1 cellular context compared by ENCODE assay signal in the genomic region with DNA sequence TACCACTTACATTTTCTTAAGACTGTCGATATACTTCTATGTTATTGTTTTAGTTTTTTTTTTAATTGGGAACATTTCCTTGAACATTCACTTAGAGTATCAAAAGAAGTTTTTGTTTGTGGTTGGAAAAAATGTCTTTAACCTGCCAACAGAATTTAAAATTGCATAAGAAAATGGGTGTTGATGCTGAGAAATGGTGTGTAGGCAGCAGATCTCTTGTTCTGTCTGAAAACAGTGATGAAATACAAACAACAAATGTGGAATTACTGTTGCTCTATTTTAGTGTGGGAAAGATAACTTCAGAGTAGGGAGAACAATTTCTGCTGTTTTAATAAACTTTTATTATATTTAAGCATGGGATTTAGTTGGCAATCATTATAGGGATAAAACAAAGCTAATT.
TF ChIP-seq lines count a peak whose summit lies in the region.

No MANE protein-coding gene starts in this region.

TF ChIP-seq in HepG2, 621 proteins besides CTCF, POLR2A, EP300 and RAD21 (continued from another document):
- TF ChIP-seq, protein P1, sequence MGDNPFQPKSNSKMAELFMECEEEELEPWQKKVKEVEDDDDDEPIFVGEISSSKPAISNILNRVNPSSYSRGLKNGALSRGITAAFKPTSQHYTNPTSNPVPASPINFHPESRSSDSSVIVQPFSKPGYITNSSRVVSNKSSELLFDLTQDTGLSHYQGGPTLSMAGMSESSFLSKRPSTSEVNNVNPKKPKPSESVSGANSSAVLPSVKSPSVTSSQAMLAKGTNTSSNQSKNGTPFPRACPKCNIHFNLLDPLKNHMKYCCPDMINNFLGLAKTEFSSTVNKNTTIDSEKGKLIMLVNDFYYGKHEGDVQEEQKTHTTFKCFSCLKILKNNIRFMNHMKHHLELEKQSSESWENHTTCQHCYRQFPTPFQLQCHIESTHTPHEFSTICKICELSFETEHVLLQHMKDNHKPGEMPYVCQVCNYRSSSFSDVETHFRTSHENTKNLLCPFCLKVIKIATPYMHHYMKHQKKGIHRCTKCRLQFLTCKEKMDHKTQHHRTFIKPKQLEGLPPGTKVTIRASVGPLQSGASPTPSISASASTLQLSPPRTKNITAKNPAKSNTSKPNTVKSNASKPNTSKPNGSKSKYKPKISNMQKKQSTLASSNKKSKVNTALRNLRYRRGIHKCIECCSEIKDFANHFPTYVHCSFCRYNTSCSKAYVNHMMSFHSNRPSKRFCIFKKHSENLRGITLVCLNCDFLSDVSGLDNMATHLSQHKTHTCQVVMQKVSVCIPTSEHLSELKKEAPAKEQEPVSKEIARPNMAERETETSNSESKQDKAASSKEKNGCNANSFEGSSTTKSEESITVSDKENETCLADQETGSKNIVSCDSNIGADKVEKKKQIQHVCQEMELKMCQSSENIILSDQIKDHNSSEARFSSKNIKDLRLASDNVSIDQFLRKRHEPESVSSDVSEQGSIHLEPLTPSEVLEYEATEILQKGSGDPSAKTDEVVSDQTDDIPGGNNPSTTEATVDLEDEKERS (CRISPR knock-in tag; IDR thresholded peaks at IDR 0.05), result no peak
- TF ChIP-seq, protein P2, sequence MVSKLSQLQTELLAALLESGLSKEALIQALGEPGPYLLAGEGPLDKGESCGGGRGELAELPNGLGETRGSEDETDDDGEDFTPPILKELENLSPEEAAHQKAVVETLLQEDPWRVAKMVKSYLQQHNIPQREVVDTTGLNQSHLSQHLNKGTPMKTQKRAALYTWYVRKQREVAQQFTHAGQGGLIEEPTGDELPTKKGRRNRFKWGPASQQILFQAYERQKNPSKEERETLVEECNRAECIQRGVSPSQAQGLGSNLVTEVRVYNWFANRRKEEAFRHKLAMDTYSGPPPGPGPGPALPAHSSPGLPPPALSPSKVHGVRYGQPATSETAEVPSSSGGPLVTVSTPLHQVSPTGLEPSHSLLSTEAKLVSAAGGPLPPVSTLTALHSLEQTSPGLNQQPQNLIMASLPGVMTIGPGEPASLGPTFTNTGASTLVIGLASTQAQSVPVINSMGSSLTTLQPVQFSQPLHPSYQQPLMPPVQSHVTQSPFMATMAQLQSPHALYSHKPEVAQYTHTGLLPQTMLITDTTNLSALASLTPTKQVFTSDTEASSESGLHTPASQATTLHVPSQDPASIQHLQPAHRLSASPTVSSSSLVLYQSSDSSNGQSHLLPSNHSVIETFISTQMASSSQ (IDR thresholded peaks at IDR 0.05; ENCODE audit: low read depth), result no peak
- TF ChIP-seq, protein P2 (CRISPR knock-in tag; IDR thresholded peaks at IDR 0.05; ENCODE audit: borderline replicate concordance), result no peak
- TF ChIP-seq NKX3-1 (CRISPR knock-in tag; IDR thresholded peaks at IDR 0.05) (no peak), ZSCAN9 (CRISPR knock-in tag; IDR thresholded peaks at IDR 0.05; ENCODE audit: borderline replicate concordance) (no peak), ZNF10 (CRISPR knock-in tag; IDR thresholded peaks at IDR 0.05; ENCODE audit: borderline replicate concordance, low read depth) (no peak)
